In genomic region chr20:63697357-63697867, GRCh38 we compare ENCODE assay signal across 7 cellular contexts. TPM values are rescaled to one million over a fixed set of nuclear protein-coding genes. Genes with fewer than 3 reads are reported as not detected.
DNase-seq lines count a peak whose midpoint lies in the region; ATAC-seq, FAIRE-seq and TF ChIP-seq lines count a peak whose summit lies in the region.
"Had no signal": no experiment of that assay in that cellular context is flagged by ENCODE, and none has a peak within 500 bp of the region (broad histone marks: within the 10 kb centered on the region; RNA-seq: fewer than 3 reads in every experiment).

No MANE protein-coding gene starts in this region.

- H3K4me3 ChIP-seq in astrocyte (ENCODE audit: insufficient read depth, low read depth, low read length): peak overlapping the region; percentile 48

- H3K4me3 Mint-ChIP-seq in astrocyte (ENCODE audit: unreplicated experiment): no peak overlapping the region
- peak overlapping the region in 7 of 10 donors; percentile 19 to 76 (median 69) for H3K4me3 Mint-ChIP-seq in naive thymus-derived CD8-positive, alpha-beta T cell

- H3K27ac Mint-ChIP-seq in astrocyte (ENCODE audit: unreplicated experiment): no peak overlapping the region
- H3K27ac Mint-ChIP-seq in naive thymus-derived CD8-positive, alpha-beta T cell: peak overlapping the region in 3 of 10 donors; percentile 38 to 53 (median 49)

- no peak for FAIRE-seq in GM12891 (lab: Jason Lieb, UNC)
- no peak for FAIRE-seq in astrocyte (lab: Jason Lieb, UNC)

- peak overlapping the region; percentile 82 for H3K4me2 ChIP-seq in astrocyte (ENCODE audit: low read length)

- POLR2A ChIA-PET in naive thymus-derived CD8-positive, alpha-beta T cell (lab: Charles Lee): interaction anchor here (0.8 to 4.4 kb wide), 4 partner anchors 10 to 46 kb away, joined by 3 to 28 read pairs (median 4); partner anchors contain the start of genes ARFRP1, SLC2A4RG and ZGPAT

- no peak overlapping the region for H2AFZ ChIP-seq in astrocyte (ENCODE audit: low read depth, low read length)

- H4K20me1 ChIP-seq in astrocyte (ENCODE audit: insufficient read depth, low read length): no peaks in the 10 kb centered on the region

- H3K9me3 ChIP-seq in astrocyte (ENCODE audit: insufficient read depth, low read depth, low read length): no peaks in the 10 kb centered on the region

- no peaks in the 10 kb centered on the region for H3K27me3 ChIP-seq in astrocyte (ENCODE audit: insufficient read depth, low read length)

- no peak for TF ChIP-seq CTCF in astrocyte (IDR thresholded peaks at IDR 0.05; ENCODE audit: insufficient read depth, low read depth, low read length)

- DNase-seq in GM12891 (ENCODE audit: insufficient read length, low spot score): peak; percentile 39
- DNase-seq in astrocyte (ENCODE audit: low read depth): no peak
- peak in 2 of 10 donors; percentile 1 to 56 for DNase-seq in naive thymus-derived CD8-positive, alpha-beta T cell
- no peak for DNase-seq in NCI-H2107 (lab: John Stamatoyannopoulos, UW)
- no peak for DNase-seq in NCI-H2029 treated with DMSO at 0.1 percent for 48 hours (lab: John Stamatoyannopoulos, UW)
- DNase-seq: T-helper 9 cell had no signal

- no peaks in the 10 kb centered on the region for H3K9me3 Mint-ChIP-seq in astrocyte (ENCODE audit: unreplicated experiment)
- peaks cover 0 to 5% (median 0%) of the 10 kb centered on the region in 9 donors for H3K9me3 Mint-ChIP-seq in naive thymus-derived CD8-positive, alpha-beta T cell

- H3K4me1 ChIP-seq in astrocyte (ENCODE audit: insufficient read depth, low read length): peaks cover 36% of the 10 kb centered on the region

- no peaks in the 10 kb centered on the region for H3K27me3 Mint-ChIP-seq in astrocyte (ENCODE audit: low read depth, unreplicated experiment)
- no peaks in the 10 kb centered on the region for H3K27me3 Mint-ChIP-seq in naive thymus-derived CD8-positive, alpha-beta T cell

- no peak for TF ChIP-seq POLR2A in GM12891 (IDR thresholded peaks at IDR 0.05; ENCODE audit: low read depth, low read length)

- H3K79me2 ChIP-seq in astrocyte (ENCODE audit: insufficient read depth, low read length): peaks cover 14% of the 10 kb centered on the region

- ATAC-seq in naive thymus-derived CD8-positive, alpha-beta T cell: no peak
- no peak for ATAC-seq in GM18907 (IDR thresholded peaks at IDR 0.05; ENCODE audit: unreplicated experiment)

- H3K9ac ChIP-seq in astrocyte (ENCODE audit: low read length): peak overlapping the region; percentile 58

- H3K36me3 ChIP-seq in astrocyte (ENCODE audit: insufficient read depth, low read length): no peaks in the 10 kb centered on the region

- peaks cover 4% of the 10 kb centered on the region for H3K36me3 Mint-ChIP-seq in astrocyte (ENCODE audit: low read depth, unreplicated experiment)
- H3K36me3 Mint-ChIP-seq in naive thymus-derived CD8-positive, alpha-beta T cell: peaks cover 0 to 5% (median 0%) of the 10 kb centered on the region in 3 donors

- H3K4me1 Mint-ChIP-seq in astrocyte (ENCODE audit: low read depth, unreplicated experiment): peaks cover 6% of the 10 kb centered on the region
- peaks cover 8 to 26% (median 17%) of the 10 kb centered on the region in 4 donors for H3K4me1 Mint-ChIP-seq in naive thymus-derived CD8-positive, alpha-beta T cell

- H3K27ac ChIP-seq in astrocyte (ENCODE audit: low read depth, low read length): no peak overlapping the region

TF ChIP-seq in GM12891, 5 proteins besides CTCF, POLR2A, EP300 and RAD21:
- TF ChIP-seq PAX5 (IDR thresholded peaks at IDR 0.05; ENCODE audit: insufficient read depth, low read length, severe bottlenecking) (no peak), SPI1 (IDR thresholded peaks at IDR 0.05; ENCODE audit: low read depth, low read length) (no peak), TAF1 (IDR thresholded peaks at IDR 0.05; ENCODE audit: low read depth, low read length) (no peak), POLR2AphosphoS5 (IDR thresholded peaks at IDR 0.05; ENCODE audit: low read depth, low read length) (no peak; the same call in 1 of the 2 replicates), POU2F2 (IDR thresholded peaks at IDR 0.05; ENCODE audit: low read depth, low read length) (no peak)

RNA-seq across cellular contexts. Expression of gene TNFRSF6B, which starts 1.0 kb away (rescaled TPM):
- 0.51 TPM for polyA plus RNA-seq in GM12891 (2012; ENCODE audit: low read depth, missing spikeins)
- 2.0 and 2.8 TPM in 2 replicates for total RNA-seq in astrocyte
- total RNA-seq in naive thymus-derived CD8-positive, alpha-beta T cell: 1 to 10 TPM in 1 of 2 experiments, under 1 TPM in 1; 0.96 to 1.1 TPM
- polyA plus RNA-seq in naive thymus-derived CD8-positive, alpha-beta T cell: under 1 TPM in 2 of 3 donors, not detected in 1; 0.22 to 0.84 TPM

RNA-seq across cellular contexts. Expression of gene ARFRP1, which starts 10.4 kb away (rescaled TPM):
- polyA plus RNA-seq in GM12891 (2012; ENCODE audit: low read depth, missing spikeins): 26.5 TPM
- 30.0 and 32.5 TPM in 2 replicates for total RNA-seq in astrocyte
- total RNA-seq in naive thymus-derived CD8-positive, alpha-beta T cell: 100 to 1,000 TPM; 106 to 108 TPM
- polyA plus RNA-seq in naive thymus-derived CD8-positive, alpha-beta T cell: 10 to 100 TPM; 60.1 to 92.1 (median 80.9) TPM

RNA-seq across cellular contexts. Expression of gene ZGPAT, which starts 10.4 kb away (rescaled TPM):
- 17.1 TPM for polyA plus RNA-seq in GM12891 (2012; ENCODE audit: low read depth, missing spikeins)
- 24.8 and 25.5 TPM in 2 replicates for total RNA-seq in astrocyte
- 10 to 100 TPM; 52.6 to 53.9 TPM for total RNA-seq in naive thymus-derived CD8-positive, alpha-beta T cell
- polyA plus RNA-seq in naive thymus-derived CD8-positive, alpha-beta T cell: 10 to 100 TPM; 42.3 to 73.8 (median 47.1) TPM

RNA-seq across cellular contexts. Expression of gene LIME1, which starts 39.1 kb away (rescaled TPM):
- 12.0 TPM for polyA plus RNA-seq in GM12891 (2012; ENCODE audit: low read depth, missing spikeins)
- 7.6 TPM in 2 replicates for total RNA-seq in astrocyte
- 100 to 1,000 TPM in 1 of 2 experiments, 10 to 100 TPM in 1; 95.0 to 104 TPM for total RNA-seq in naive thymus-derived CD8-positive, alpha-beta T cell
- polyA plus RNA-seq in naive thymus-derived CD8-positive, alpha-beta T cell: 100 to 1,000 TPM; 255 to 292 (median 282) TPM

RNA-seq across cellular contexts. Expression of gene RTEL1, which starts 39.3 kb away (rescaled TPM):
- 8.8 TPM for polyA plus RNA-seq in GM12891 (2012; ENCODE audit: low read depth, missing spikeins)
- total RNA-seq in astrocyte: 15.5 and 15.6 TPM in 2 replicates
- 10 to 100 TPM; 23.6 to 25.5 TPM for total RNA-seq in naive thymus-derived CD8-positive, alpha-beta T cell
- 1 to 10 TPM; 3.2 to 6.8 (median 4.4) TPM for polyA plus RNA-seq in naive thymus-derived CD8-positive, alpha-beta T cell
